Comparison of ENCODE assay signal across 8 cellular contexts in genomic region chr3:9732753-9733115, GRCh38. TPM values are rescaled to one million over a fixed set of nuclear protein-coding genes. Genes with fewer than 3 reads are reported as not detected.
DNase-seq lines count a peak whose midpoint lies in the region; ATAC-seq and TF ChIP-seq lines count a peak whose summit lies in the region.

No MANE protein-coding gene starts in this region.

- no peaks in the 10 kb centered on the region for H3K27me3 ChIP-seq in CD4-positive, CD25-positive, alpha-beta regulatory T cell (ENCODE audit: control insufficient read depth, insufficient read depth, low read length)

- peak overlapping the region; percentile 88 to 92 (median 90) for H3K4me3 Mint-ChIP-seq in CD4-positive, CD25-positive, alpha-beta regulatory T cell
- peak overlapping the region; percentile 91 for H3K4me3 Mint-ChIP-seq in effector memory CD8-positive, alpha-beta T cell
- peak overlapping the region; percentile 91 to 94 (median 94) for H3K4me3 Mint-ChIP-seq in nephron

- peaks cover 34% of the 10 kb centered on the region for H3K36me3 ChIP-seq in CD4-positive, CD25-positive, alpha-beta regulatory T cell (ENCODE audit: control insufficient read depth, insufficient read depth, low read length)

- DNase-seq in CD4-positive, CD25-positive, alpha-beta regulatory T cell = no peak
- no peak for DNase-seq in NB4 (ENCODE audit: low read depth)
- no peak for DNase-seq in effector memory CD8-positive, alpha-beta T cell
- no peak for DNase-seq in GM13977 (ENCODE audit: low spot score)
- no peak for DNase-seq in cortex of kidney (lab: John Stamatoyannopoulos, UW)
- no peak for DNase-seq in NCI-H345 treated with DMSO at 0.1 percent for 48 hours (lab: John Stamatoyannopoulos, UW; ENCODE audit: unreplicated experiment)

- peak overlapping the region; percentile 85 for H3K27ac ChIP-seq in CD4-positive, CD25-positive, alpha-beta regulatory T cell (ENCODE audit: insufficient read depth, low read length, poor library complexity, severe bottlenecking)

- peaks cover 20 to 68% (median 50%) of the 10 kb centered on the region in 4 donors for H3K4me1 Mint-ChIP-seq in CD4-positive, CD25-positive, alpha-beta regulatory T cell
- peaks cover 41% of the 10 kb centered on the region in 2 donors for H3K4me1 Mint-ChIP-seq in effector memory CD8-positive, alpha-beta T cell (ENCODE audit: low read depth in 2 of 2)
- peaks cover 24% of the 10 kb centered on the region for H3K4me1 Mint-ChIP-seq in nephron

- peaks cover 6% of the 10 kb centered on the region for H3K27me3 Mint-ChIP-seq in CD4-positive, CD25-positive, alpha-beta regulatory T cell
- H3K27me3 Mint-ChIP-seq in effector memory CD8-positive, alpha-beta T cell = no peaks in the 10 kb centered on the region
- no peaks in the 10 kb centered on the region for H3K27me3 Mint-ChIP-seq in nephron (ENCODE audit: low read depth)

- no peak for TF ChIP-seq POLR2A in NB4 (IDR thresholded peaks at IDR 0.05; ENCODE audit: extremely low read depth, insufficient read length)

- H3K27ac Mint-ChIP-seq in CD4-positive, CD25-positive, alpha-beta regulatory T cell = peak overlapping the region; percentile 91 to 94 (median 91)
- H3K27ac Mint-ChIP-seq in effector memory CD8-positive, alpha-beta T cell = peak overlapping the region; percentile 89 to 95
- H3K27ac Mint-ChIP-seq in nephron = peak overlapping the region; percentile 85 to 89 (median 88)

- H3K4me3 ChIP-seq in CD4-positive, CD25-positive, alpha-beta regulatory T cell (ENCODE audit: low read depth, low read length) = peak overlapping the region; percentile 74
- peak overlapping the region; percentile 88 for H3K4me3 ChIP-seq in NB4 (ENCODE audit: low read depth, low read length)

- no peaks in the 10 kb centered on the region for H3K9me3 ChIP-seq in CD4-positive, CD25-positive, alpha-beta regulatory T cell (ENCODE audit: control insufficient read depth in 2 of 2, low read length in 2 of 2)

- peaks cover 10% of the 10 kb centered on the region for H3K36me3 Mint-ChIP-seq in CD4-positive, CD25-positive, alpha-beta regulatory T cell
- H3K36me3 Mint-ChIP-seq in effector memory CD8-positive, alpha-beta T cell (ENCODE audit: insufficient read depth) = peaks cover 49% of the 10 kb centered on the region
- H3K36me3 Mint-ChIP-seq in nephron (ENCODE audit: low read depth) = peaks cover 31% of the 10 kb centered on the region

- TF ChIP-seq CTCF in NB4 (IDR thresholded peaks at IDR 0.05; ENCODE audit: low read depth, low read length) (no peak), nephron (IDR thresholded peaks at IDR 0.05; ENCODE audit: unreplicated experiment in 3 of 3) (no peak), GM13977 (IDR thresholded peaks at IDR 0.05; ENCODE audit: extremely low read depth, insufficient read depth, missing control alignments) (no peak)

- H3K4me1 ChIP-seq in CD4-positive, CD25-positive, alpha-beta regulatory T cell (ENCODE audit: control insufficient read depth, insufficient read depth, low read length, poor library complexity, severe bottlenecking) = peaks cover 32% of the 10 kb centered on the region

- peaks cover 0 to 2% (median 0%) of the 10 kb centered on the region in 7 donors for H3K9me3 Mint-ChIP-seq in CD4-positive, CD25-positive, alpha-beta regulatory T cell
- H3K9me3 Mint-ChIP-seq in effector memory CD8-positive, alpha-beta T cell = no peaks in the 10 kb centered on the region
- no peaks in the 10 kb centered on the region for H3K9me3 Mint-ChIP-seq in nephron

- no peak for ATAC-seq in CD4-positive, CD25-positive, alpha-beta regulatory T cell (ENCODE audit: low read depth in 2 of 2)
- no peak for ATAC-seq in effector memory CD8-positive, alpha-beta T cell (replicated peaks)
- no peak for ATAC-seq in GM21529 (IDR thresholded peaks at IDR 0.05; ENCODE audit: unreplicated experiment)

- in situ Hi-C loops in GM13977 (cut with MboI; ENCODE audit: low pct_unique_long_range_greater_than_20kb, low sequenced_read_pairs, unreplicated experiment) = no loop called here

RNA-seq across cellular contexts. Expression of gene BRPF1, which starts 1.2 kb away (rescaled TPM):
- 41.2 TPM for total RNA-seq in CD4-positive, CD25-positive, alpha-beta regulatory T cell
- polyA plus RNA-seq in CD4-positive, CD25-positive, alpha-beta regulatory T cell = 10 to 100 TPM in 2 of 4 donors, 1 to 10 TPM in 2; 6.7 to 12.1 (median 9.2) TPM

RNA-seq across cellular contexts. Expression of gene OGG1, which starts 17.0 kb away (rescaled TPM):
- total RNA-seq in CD4-positive, CD25-positive, alpha-beta regulatory T cell = 26.3 TPM
- 10 to 100 TPM; 21.8 to 30.2 (median 26.7) TPM for polyA plus RNA-seq in CD4-positive, CD25-positive, alpha-beta regulatory T cell

RNA-seq across cellular contexts. Expression of gene CPNE9, which starts 29.1 kb away (rescaled TPM):
- total RNA-seq in CD4-positive, CD25-positive, alpha-beta regulatory T cell = not detected
- not detected for polyA plus RNA-seq in CD4-positive, CD25-positive, alpha-beta regulatory T cell

RNA-seq across cellular contexts. Expression of gene CAMK1, which starts 37.0 kb away (rescaled TPM):
- total RNA-seq in CD4-positive, CD25-positive, alpha-beta regulatory T cell = 4.9 TPM
- polyA plus RNA-seq in CD4-positive, CD25-positive, alpha-beta regulatory T cell = 10 to 100 TPM in 1 of 4 donors, 1 to 10 TPM in 3; 4.5 to 13.7 (median 7.7) TPM

RNA-seq across cellular contexts. Expression of gene TADA3, which starts 59.5 kb away (rescaled TPM):
- total RNA-seq in CD4-positive, CD25-positive, alpha-beta regulatory T cell = 44.7 TPM
- polyA plus RNA-seq in CD4-positive, CD25-positive, alpha-beta regulatory T cell = 10 to 100 TPM; 50.2 to 69.0 (median 60.5) TPM
